ENCODE assay signal across 1 cellular context in the genomic region with DNA sequence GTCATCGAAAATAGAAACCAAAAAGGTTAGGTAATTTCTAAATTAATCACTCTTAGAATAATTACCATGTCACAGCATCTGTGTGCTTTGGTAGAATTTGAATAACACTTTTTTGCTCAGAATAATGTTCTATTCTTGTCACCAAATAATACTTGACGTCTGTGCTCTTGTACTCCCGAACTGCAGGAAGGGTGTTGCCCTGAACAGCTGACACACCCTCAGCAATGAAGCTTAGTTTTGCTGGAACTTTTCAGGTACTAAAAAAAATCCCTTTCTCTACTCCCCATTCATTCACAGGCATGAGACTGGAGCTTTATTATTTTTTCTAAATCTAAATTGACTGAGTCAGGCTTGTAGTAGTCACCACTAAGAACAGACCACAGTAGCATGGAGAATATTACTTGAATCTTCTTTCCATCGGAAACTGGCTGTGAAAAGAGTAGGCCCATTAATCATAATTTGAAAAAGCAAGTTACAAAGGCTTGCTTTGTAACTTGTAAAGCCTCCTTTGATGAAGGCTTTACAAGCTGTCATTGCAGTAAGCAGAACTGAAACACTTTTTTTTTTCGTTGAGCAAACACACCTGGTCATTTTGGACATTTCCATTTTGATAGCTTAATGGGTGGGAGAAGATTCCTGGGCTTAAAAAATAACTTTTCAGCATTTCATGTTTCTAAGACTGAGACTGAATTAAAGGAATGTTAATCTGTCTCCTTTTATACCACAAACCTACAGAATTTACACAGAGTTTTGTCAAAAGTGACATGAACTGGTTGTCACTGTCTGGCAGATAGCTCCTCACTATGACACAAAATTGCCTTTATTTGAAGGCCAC.
A peak's percentile ranks its signal among the peaks of the same experiment; 100 is the strongest.
TF ChIP-seq lines count a peak whose summit lies in the region.

No MANE protein-coding gene starts in this region.

TF ChIP-seq in GM12878, 131 proteins besides CTCF, POLR2A, EP300 and RAD21 (continued from another document and continues in another):
- TF ChIP-seq, protein P1, sequence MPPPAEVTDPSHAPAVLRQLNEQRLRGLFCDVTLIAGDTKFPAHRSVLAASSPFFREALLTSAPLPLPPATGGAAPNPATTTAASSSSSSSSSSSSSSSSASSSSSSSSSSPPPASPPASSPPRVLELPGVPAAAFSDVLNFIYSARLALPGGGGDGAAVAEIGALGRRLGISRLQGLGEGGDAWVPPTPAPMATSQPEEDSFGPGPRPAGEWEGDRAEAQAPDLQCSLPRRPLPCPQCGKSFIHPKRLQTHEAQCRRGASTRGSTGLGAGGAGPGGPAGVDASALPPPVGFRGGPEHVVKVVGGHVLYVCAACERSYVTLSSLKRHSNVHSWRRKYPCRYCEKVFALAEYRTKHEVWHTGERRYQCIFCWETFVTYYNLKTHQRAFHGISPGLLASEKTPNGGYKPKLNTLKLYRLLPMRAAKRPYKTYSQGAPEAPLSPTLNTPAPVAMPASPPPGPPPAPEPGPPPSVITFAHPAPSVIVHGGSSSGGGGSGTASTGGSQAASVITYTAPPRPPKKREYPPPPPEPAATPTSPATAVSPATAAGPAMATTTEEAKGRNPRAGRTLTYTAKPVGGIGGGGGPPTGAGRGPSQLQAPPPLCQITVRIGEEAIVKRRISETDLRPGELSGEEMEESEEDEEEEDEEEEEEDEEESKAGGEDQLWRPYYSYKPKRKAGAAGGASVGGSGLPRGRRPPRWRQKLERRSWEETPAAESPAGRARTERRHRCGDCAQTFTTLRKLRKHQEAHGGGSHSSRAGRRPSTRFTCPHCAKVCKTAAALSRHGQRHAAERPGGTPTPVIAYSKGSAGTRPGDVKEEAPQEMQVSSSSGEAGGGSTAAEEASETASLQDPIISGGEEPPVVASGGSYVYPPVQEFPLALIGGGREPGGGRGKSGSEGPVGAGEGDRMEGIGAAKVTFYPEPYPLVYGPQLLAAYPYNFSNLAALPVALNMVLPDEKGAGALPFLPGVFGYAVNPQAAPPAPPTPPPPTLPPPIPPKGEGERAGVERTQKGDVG (CRISPR knock-in tag; IDR thresholded peaks at IDR 0.05), result no peak
- TF ChIP-seq DPF2 (IDR thresholded peaks at IDR 0.05) (peak; percentile 99), SPI1 (IDR thresholded peaks at IDR 0.05; ENCODE audit: borderline replicate concordance, insufficient read depth, low read depth, low read length) (peak; percentile 99), FOXK2 (IDR thresholded peaks at IDR 0.05) (no peak), MYB (IDR thresholded peaks at IDR 0.05; ENCODE audit: borderline replicate concordance, low read depth, low read length) (no peak), ESRRA (IDR thresholded peaks at IDR 0.05; ENCODE audit: low read length) (no peak), SMAD1 (IDR thresholded peaks at IDR 0.05; ENCODE audit: low read depth, partially characterized antibody) (no peak), POLR2AphosphoS5 (IDR thresholded peaks at IDR 0.05; ENCODE audit: low read length) (no peak; the same call in 1 of the 2 replicates), EED (IDR thresholded peaks at IDR 0.05; ENCODE audit: low read depth) (peak; percentile 74), CREM (IDR thresholded peaks at IDR 0.05; ENCODE audit: low read depth) (peak; percentile 86), SP1 (IDR thresholded peaks at IDR 0.05; ENCODE audit: low read depth, low read length) (no peak), MEF2B (IDR thresholded peaks at IDR 0.05; ENCODE audit: partially characterized antibody, poor library complexity, severe bottlenecking) (peak; percentile 77), LARP7 (IDR thresholded peaks at IDR 0.05) (no peak), MXI1 (IDR thresholded peaks at IDR 0.05; ENCODE audit: low read depth, low read length) (no peak), SMC3 (IDR thresholded peaks at IDR 0.05; ENCODE audit: borderline replicate concordance, low read length) (no peak; the same call in 1 of the 2 replicates), YY1 (IDR thresholded peaks at IDR 0.05; ENCODE audit: low read depth, low read length) (no peak; the same call in 1 of the 2 replicates), NFYA (IDR thresholded peaks at IDR 0.05; ENCODE audit: borderline replicate concordance, low read depth, low read length) (no peak), ZZZ3 (IDR thresholded peaks at IDR 0.05; ENCODE audit: control insufficient read depth, insufficient read length, low read depth) (no peak), HDAC6 (IDR thresholded peaks at IDR 0.05; ENCODE audit: unreplicated experiment) (no peak), JUNB (IDR thresholded peaks at IDR 0.05) (peak; percentile 77), STAT3 (IDR thresholded peaks at IDR 0.05; ENCODE audit: low read depth, low read length) (0 out of 2 replicates have a peak, but pooled peaks have one; percentile 91), RB1 (IDR thresholded peaks at IDR 0.05; ENCODE audit: borderline replicate concordance) (0 out of 2 replicates have a peak, but pooled peaks have one; percentile 25), ZNF217 (IDR thresholded peaks at IDR 0.05) (peak; percentile 67), SIN3A (IDR thresholded peaks at IDR 0.05; ENCODE audit: low read depth, low read length) (no peak), TARDBP (IDR thresholded peaks at IDR 0.05; ENCODE audit: borderline replicate concordance) (no peak), NRF1 (conservative IDR thresholded peaks at IDR 0.05; ENCODE audit: low read depth, low read length) (no peak), ZNF24 (IDR thresholded peaks at IDR 0.05) (peak; percentile 62), BCL11A (IDR thresholded peaks at IDR 0.05; ENCODE audit: low read depth, low read length) (peak; percentile 94), PAX5 (IDR thresholded peaks at IDR 0.05; ENCODE audit: borderline replicate concordance, low read depth, low read length) (peak; percentile 76; the same call in 1 of the 2 replicates), JUND (IDR thresholded peaks at IDR 0.05; ENCODE audit: low read depth, low read length) (0 out of 2 replicates have a peak, but pooled peaks have one; percentile 30), MTA2 (IDR thresholded peaks at IDR 0.05; ENCODE audit: low read depth) (peak; percentile 98), CBX5 (IDR thresholded peaks at IDR 0.05; ENCODE audit: low read depth) (peak; percentile 83)
- TF ChIP-seq, protein P2, sequence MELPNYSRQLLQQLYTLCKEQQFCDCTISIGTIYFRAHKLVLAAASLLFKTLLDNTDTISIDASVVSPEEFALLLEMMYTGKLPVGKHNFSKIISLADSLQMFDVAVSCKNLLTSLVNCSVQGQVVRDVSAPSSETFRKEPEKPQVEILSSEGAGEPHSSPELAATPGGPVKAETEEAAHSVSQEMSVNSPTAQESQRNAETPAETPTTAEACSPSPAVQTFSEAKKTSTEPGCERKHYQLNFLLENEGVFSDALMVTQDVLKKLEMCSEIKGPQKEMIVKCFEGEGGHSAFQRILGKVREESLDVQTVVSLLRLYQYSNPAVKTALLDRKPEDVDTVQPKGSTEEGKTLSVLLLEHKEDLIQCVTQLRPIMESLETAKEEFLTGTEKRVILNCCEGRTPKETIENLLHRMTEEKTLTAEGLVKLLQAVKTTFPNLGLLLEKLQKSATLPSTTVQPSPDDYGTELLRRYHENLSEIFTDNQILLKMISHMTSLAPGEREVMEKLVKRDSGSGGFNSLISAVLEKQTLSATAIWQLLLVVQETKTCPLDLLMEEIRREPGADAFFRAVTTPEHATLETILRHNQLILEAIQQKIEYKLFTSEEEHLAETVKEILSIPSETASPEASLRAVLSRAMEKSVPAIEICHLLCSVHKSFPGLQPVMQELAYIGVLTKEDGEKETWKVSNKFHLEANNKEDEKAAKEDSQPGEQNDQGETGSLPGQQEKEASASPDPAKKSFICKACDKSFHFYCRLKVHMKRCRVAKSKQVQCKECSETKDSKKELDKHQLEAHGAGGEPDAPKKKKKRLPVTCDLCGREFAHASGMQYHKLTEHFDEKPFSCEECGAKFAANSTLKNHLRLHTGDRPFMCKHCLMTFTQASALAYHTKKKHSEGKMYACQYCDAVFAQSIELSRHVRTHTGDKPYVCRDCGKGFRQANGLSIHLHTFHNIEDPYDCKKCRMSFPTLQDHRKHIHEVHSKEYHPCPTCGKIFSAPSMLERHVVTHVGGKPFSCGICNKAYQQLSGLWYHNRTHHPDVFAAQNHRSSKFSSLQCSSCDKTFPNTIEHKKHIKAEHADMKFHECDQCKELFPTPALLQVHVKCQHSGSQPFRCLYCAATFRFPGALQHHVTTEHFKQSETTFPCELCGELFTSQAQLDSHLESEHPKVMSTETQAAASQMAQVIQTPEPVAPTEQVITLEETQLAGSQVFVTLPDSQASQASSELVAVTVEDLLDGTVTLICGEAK (IDR thresholded peaks at IDR 0.05; ENCODE audit: borderline replicate concordance), result peak; percentile 0; the same call in 1 of the 2 replicates
- TF ChIP-seq, protein P3, sequence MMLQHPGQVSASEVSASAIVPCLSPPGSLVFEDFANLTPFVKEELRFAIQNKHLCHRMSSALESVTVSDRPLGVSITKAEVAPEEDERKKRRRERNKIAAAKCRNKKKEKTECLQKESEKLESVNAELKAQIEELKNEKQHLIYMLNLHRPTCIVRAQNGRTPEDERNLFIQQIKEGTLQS (IDR thresholded peaks at IDR 0.05; ENCODE audit: borderline replicate concordance, extremely low read depth, low read depth, low read length), result no peak
- TF ChIP-seq, protein P4, sequence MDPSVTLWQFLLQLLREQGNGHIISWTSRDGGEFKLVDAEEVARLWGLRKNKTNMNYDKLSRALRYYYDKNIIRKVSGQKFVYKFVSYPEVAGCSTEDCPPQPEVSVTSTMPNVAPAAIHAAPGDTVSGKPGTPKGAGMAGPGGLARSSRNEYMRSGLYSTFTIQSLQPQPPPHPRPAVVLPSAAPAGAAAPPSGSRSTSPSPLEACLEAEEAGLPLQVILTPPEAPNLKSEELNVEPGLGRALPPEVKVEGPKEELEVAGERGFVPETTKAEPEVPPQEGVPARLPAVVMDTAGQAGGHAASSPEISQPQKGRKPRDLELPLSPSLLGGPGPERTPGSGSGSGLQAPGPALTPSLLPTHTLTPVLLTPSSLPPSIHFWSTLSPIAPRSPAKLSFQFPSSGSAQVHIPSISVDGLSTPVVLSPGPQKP (IDR thresholded peaks at IDR 0.05; ENCODE audit: low read depth, low read length), result no peak
- TF ChIP-seq, protein P5, sequence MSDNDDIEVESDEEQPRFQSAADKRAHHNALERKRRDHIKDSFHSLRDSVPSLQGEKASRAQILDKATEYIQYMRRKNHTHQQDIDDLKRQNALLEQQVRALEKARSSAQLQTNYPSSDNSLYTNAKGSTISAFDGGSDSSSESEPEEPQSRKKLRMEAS (IDR thresholded peaks at IDR 0.05; ENCODE audit: low read depth, low read length), result no peak
- TF ChIP-seq, protein P6, sequence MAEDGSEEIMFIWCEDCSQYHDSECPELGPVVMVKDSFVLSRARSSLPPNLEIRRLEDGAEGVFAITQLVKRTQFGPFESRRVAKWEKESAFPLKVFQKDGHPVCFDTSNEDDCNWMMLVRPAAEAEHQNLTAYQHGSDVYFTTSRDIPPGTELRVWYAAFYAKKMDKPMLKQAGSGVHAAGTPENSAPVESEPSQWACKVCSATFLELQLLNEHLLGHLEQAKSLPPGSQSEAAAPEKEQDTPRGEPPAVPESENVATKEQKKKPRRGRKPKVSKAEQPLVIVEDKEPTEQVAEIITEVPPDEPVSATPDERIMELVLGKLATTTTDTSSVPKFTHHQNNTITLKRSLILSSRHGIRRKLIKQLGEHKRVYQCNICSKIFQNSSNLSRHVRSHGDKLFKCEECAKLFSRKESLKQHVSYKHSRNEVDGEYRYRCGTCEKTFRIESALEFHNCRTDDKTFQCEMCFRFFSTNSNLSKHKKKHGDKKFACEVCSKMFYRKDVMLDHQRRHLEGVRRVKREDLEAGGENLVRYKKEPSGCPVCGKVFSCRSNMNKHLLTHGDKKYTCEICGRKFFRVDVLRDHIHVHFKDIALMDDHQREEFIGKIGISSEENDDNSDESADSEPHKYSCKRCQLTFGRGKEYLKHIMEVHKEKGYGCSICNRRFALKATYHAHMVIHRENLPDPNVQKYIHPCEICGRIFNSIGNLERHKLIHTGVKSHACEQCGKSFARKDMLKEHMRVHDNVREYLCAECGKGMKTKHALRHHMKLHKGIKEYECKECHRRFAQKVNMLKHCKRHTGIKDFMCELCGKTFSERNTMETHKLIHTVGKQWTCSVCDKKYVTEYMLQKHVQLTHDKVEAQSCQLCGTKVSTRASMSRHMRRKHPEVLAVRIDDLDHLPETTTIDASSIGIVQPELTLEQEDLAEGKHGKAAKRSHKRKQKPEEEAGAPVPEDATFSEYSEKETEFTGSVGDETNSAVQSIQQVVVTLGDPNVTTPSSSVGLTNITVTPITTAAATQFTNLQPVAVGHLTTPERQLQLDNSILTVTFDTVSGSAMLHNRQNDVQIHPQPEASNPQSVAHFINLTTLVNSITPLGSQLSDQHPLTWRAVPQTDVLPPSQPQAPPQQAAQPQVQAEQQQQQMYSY (CRISPR knock-in tag; IDR thresholded peaks at IDR 0.05), result no peak
- TF ChIP-seq, protein P7, sequence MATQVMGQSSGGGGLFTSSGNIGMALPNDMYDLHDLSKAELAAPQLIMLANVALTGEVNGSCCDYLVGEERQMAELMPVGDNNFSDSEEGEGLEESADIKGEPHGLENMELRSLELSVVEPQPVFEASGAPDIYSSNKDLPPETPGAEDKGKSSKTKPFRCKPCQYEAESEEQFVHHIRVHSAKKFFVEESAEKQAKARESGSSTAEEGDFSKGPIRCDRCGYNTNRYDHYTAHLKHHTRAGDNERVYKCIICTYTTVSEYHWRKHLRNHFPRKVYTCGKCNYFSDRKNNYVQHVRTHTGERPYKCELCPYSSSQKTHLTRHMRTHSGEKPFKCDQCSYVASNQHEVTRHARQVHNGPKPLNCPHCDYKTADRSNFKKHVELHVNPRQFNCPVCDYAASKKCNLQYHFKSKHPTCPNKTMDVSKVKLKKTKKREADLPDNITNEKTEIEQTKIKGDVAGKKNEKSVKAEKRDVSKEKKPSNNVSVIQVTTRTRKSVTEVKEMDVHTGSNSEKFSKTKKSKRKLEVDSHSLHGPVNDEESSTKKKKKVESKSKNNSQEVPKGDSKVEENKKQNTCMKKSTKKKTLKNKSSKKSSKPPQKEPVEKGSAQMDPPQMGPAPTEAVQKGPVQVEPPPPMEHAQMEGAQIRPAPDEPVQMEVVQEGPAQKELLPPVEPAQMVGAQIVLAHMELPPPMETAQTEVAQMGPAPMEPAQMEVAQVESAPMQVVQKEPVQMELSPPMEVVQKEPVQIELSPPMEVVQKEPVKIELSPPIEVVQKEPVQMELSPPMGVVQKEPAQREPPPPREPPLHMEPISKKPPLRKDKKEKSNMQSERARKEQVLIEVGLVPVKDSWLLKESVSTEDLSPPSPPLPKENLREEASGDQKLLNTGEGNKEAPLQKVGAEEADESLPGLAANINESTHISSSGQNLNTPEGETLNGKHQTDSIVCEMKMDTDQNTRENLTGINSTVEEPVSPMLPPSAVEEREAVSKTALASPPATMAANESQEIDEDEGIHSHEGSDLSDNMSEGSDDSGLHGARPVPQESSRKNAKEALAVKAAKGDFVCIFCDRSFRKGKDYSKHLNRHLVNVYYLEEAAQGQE (IDR thresholded peaks at IDR 0.05; ENCODE audit: low read depth, low read length), result peak; percentile 22; the same call in 1 of the 2 replicates
- TF ChIP-seq, protein P8, sequence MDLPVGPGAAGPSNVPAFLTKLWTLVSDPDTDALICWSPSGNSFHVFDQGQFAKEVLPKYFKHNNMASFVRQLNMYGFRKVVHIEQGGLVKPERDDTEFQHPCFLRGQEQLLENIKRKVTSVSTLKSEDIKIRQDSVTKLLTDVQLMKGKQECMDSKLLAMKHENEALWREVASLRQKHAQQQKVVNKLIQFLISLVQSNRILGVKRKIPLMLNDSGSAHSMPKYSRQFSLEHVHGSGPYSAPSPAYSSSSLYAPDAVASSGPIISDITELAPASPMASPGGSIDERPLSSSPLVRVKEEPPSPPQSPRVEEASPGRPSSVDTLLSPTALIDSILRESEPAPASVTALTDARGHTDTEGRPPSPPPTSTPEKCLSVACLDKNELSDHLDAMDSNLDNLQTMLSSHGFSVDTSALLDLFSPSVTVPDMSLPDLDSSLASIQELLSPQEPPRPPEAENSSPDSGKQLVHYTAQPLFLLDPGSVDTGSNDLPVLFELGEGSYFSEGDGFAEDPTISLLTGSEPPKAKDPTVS (IDR thresholded peaks at IDR 0.05; ENCODE audit: low read depth, low read length), result no peak
